Comparison of ENCODE assay signal across 11 cellular contexts in the genomic region with DNA sequence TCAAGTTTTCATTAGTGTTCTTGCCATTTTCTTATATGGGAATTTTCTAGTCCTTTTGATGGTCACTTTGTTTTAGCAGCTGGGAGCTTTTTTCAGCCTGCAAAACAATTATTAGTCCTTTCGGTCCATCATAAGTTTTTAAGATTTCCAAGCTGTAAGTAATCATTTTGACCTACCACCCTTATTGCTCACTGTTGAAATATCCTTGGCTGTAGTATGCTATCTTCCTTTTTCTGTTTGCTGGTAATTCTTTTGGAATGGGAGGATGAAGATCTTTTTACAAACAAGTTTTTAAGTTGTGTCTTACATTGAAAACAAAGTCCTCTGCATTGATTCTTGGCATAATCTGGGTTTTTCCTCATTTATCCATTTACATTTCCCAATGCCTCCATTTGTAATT. TPM values are rescaled to one million over a fixed set of nuclear protein-coding genes. Genes with fewer than 3 reads are reported as not detected.
A peak's percentile ranks its signal among the peaks of the same experiment; 100 is the strongest.
DNase-seq lines count a peak whose midpoint lies in the region; ATAC-seq, FAIRE-seq and TF ChIP-seq lines count a peak whose summit lies in the region.
"Had no signal": no experiment of that assay in that cellular context is flagged by ENCODE, and none has a peak within 500 bp of the region (broad histone marks: within the 10 kb centered on the region; RNA-seq: fewer than 3 reads in every experiment).

No MANE protein-coding gene starts in this region.

- CTCF ChIA-PET in HepG2 (lab: Yijun Ruan, JAX; ENCODE audit: low intra/inter-chr PET ratio, low total read pairs) = no interaction called here

- peak overlapping the region; percentile 97 for H3K27ac ChIP-seq in smooth muscle cell (ENCODE audit: low read depth)
- no peak overlapping the region for H3K27ac ChIP-seq in HepG2 (ENCODE audit: extremely low read length, insufficient read depth, low read length)

- TF ChIP-seq EP300 in HepG2 (IDR thresholded peaks at IDR 0.05; ENCODE audit: low read depth in 2 of 2, low read length in 2 of 2) = no peak
- TF ChIP-seq EP300 in HepG2 (CRISPR knock-in tag; IDR thresholded peaks at IDR 0.05; ENCODE audit: borderline replicate concordance) = no peak

- ATAC-seq in HepG2 = no peak
- ATAC-seq: CD8-positive, alpha-beta T cell had no signal

- H3K4me3 ChIP-seq in adipocyte (ENCODE audit: low read length) = peak overlapping the region; percentile 48
- H3K4me3 ChIP-seq in smooth muscle cell = no peak overlapping the region
- H3K4me3 ChIP-seq in HepG2 (replicated peaks in 1 of 3; ENCODE audit: insufficient read depth in 1 of 3, low read depth in 2 of 3, low read length in 3 of 3) = no peak overlapping the region

- 23% methylated on average over 1 of the region's 1 CpG for WGBS in smooth muscle cell (ENCODE audit: low lambda C conversion rate)
- 92% methylated on average over 1 of the region's 1 CpG for WGBS in HepG2 (ENCODE audit: low lambda C conversion rate)

- no peak for TF ChIP-seq RAD21 in HepG2 (CRISPR knock-in tag; IDR thresholded peaks at IDR 0.05)

- no peak for TF ChIP-seq POLR2A in H54 (IDR thresholded peaks at IDR 0.05; ENCODE audit: low read depth, low read length)
- no peak for TF ChIP-seq POLR2A in HepG2 (IDR thresholded peaks at IDR 0.05; ENCODE audit: insufficient read depth in 1 of 2, low read depth in 2 of 2, low read length in 2 of 2)

- DNase-seq in H54 (ENCODE audit: insufficient read length, low spot score) (no peak), adipocyte (ENCODE audit: low read depth) (peak; percentile 43), fibroblast of the conjunctiva (ENCODE audit: low read depth) (peak; percentile 35), smooth muscle cell (lab: John Stamatoyannopoulos, UW; ENCODE audit: unreplicated experiment) (no peak), amygdala (lab: John Stamatoyannopoulos, UW) (no peak), HepG2 (ENCODE audit: low spot score) (no peak), hypothalamus (lab: John Stamatoyannopoulos, UW) (no peak)
- DNase-seq: activated CD4-positive, alpha-beta T cell treated with anti-CD3 and anti-CD28 coated beads, Interleukin-2, amount 50 U/mL, for 1 hour; CD8-positive, alpha-beta T cell; left cardiac atrium; NCI-H1105 treated with DMSO at 0.1 percent for 48 hours had no signal

- POLR2A ChIA-PET in HepG2 (lab: Yijun Ruan, JAX) = no interaction called here

- peaks cover 8% of the 10 kb centered on the region for H3K36me3 ChIP-seq in adipocyte (ENCODE audit: control insufficient read depth, insufficient read depth, low read length, severe bottlenecking)
- no peaks in the 10 kb centered on the region for H3K36me3 ChIP-seq in smooth muscle cell (ENCODE audit: low read depth)
- H3K36me3 ChIP-seq in HepG2 (replicated peaks in 1 of 2; ENCODE audit: control insufficient read depth in 1 of 2, insufficient read depth in 2 of 2, low read length in 2 of 2) = peaks cover 6 to 19% of the 10 kb centered on the region in 2 experiments; a peak in 4 of 5 replicates

- peaks cover 61% of the 10 kb centered on the region for H3K79me2 ChIP-seq in smooth muscle cell (ENCODE audit: low read depth)
- peaks cover 26% of the 10 kb centered on the region for H3K79me2 ChIP-seq in HepG2 (ENCODE audit: insufficient read depth, low read length)

- H3F3A ChIP-seq in smooth muscle cell (ENCODE audit: low read depth) = peaks cover 23% of the 10 kb centered on the region

- intact Hi-C loops in HepG2 (cut with micrococcal nuclease; ENCODE audit: unreplicated experiment) = no loop called here

- in situ Hi-C loops in HepG2 (cut with HindIII; ENCODE audit: extremely low pct_ligation_motif_present, low pct_unique_long_range_greater_than_20kb) = no loop called here

- H4K20me1 ChIP-seq in smooth muscle cell (ENCODE audit: low read depth) (no peaks in the 10 kb centered on the region), HepG2 (ENCODE audit: insufficient read depth, low read length) (no peaks in the 10 kb centered on the region)

- peak; percentile 53 for FAIRE-seq in H54 (lab: Jason Lieb, UNC)
- FAIRE-seq in HepG2 (lab: Jason Lieb, UNC) = no peak

- H2AFZ ChIP-seq in smooth muscle cell (ENCODE audit: low read depth) (no peak overlapping the region), HepG2 (ENCODE audit: low read length) (no peak overlapping the region)

- H3K9ac ChIP-seq in adipocyte (ENCODE audit: low read length) (peak overlapping the region; percentile 60), smooth muscle cell (ENCODE audit: low read depth) (peak overlapping the region; percentile 66), HepG2 (ENCODE audit: insufficient read depth, low read depth, low read length) (no peak overlapping the region)

- H3K9me3 ChIP-seq in adipocyte (ENCODE audit: control insufficient read depth, low read length) (no peaks in the 10 kb centered on the region), smooth muscle cell (replicated peaks; ENCODE audit: low read depth) (no peaks in the 10 kb centered on the region), HepG2 (ENCODE audit: low read length) (no peaks in the 10 kb centered on the region)

- TF ChIP-seq CTCF in smooth muscle cell (IDR thresholded peaks at IDR 0.05; ENCODE audit: borderline replicate concordance, insufficient read depth, poor library complexity, severe bottlenecking) (no peak), HepG2 (CRISPR knock-in tag; IDR thresholded peaks at IDR 0.05) (no peak)

- H3K4me2 ChIP-seq in smooth muscle cell (peak overlapping the region; percentile 70), HepG2 (ENCODE audit: low read depth, low read length) (no peak overlapping the region)

- no peaks in the 10 kb centered on the region for H3K27me3 ChIP-seq in adipocyte (replicated peaks; ENCODE audit: control insufficient read depth, insufficient read depth, low read length)
- no peaks in the 10 kb centered on the region for H3K27me3 ChIP-seq in smooth muscle cell (ENCODE audit: low read depth)
- no peaks in the 10 kb centered on the region for H3K27me3 ChIP-seq in HepG2 (ENCODE audit: control insufficient read depth in 1 of 2, insufficient read depth in 2 of 2, low read length in 2 of 2)

- BruUV-seq in HepG2 (replicated peaks; lab: Mats Ljungman, UMichigan) = no TSS peak

- peaks cover 47% of the 10 kb centered on the region for H3K4me1 ChIP-seq in adipocyte (ENCODE audit: control insufficient read depth, insufficient read depth, low read length)
- H3K4me1 ChIP-seq in smooth muscle cell (ENCODE audit: low read depth) = peaks cover 24% of the 10 kb centered on the region
- peaks cover 15% of the 10 kb centered on the region for H3K4me1 ChIP-seq in HepG2 (ENCODE audit: insufficient read depth, low read length)

TF ChIP-seq in HepG2, 621 proteins besides CTCF, POLR2A, EP300 and RAD21 (continues in another document):
- no peak for TF ChIP-seq MEF2D (CRISPR knock-in tag; IDR thresholded peaks at IDR 0.05)
- TF ChIP-seq ZNF780A (CRISPR knock-in tag; IDR thresholded peaks at IDR 0.05) = no peak

RNA-seq across cellular contexts. Expression of a gene that starts 24.0 kb away (rescaled TPM):
- total RNA-seq in smooth muscle cell = 77.9 and 83.7 TPM in 2 replicates
- polyA plus RNA-seq in smooth muscle cell = 56.1 and 70.4 TPM in 2 replicates
- 95.2 and 111 TPM in 2 replicates for total RNA-seq in HepG2 (2016; rRNA removed; fragmentation: Illumina TruSeq; extraction: Trizol)
- total RNA-seq in HepG2 (2016; cell fraction: cytosol; rRNA removed; fragmentation: Illumina TruSeq; extraction: Trizol; ENCODE audit: low read depth) = 24.6 and 26.3 TPM in 2 replicates
- total RNA-seq in HepG2 (2016; cell fraction: insoluble cytoplasmic fraction; rRNA removed; fragmentation: Illumina TruSeq; extraction: Trizol) = 91.8 and 119 TPM in 2 replicates
- total RNA-seq in HepG2 (2016; cell fraction: membrane; rRNA removed; fragmentation: Illumina TruSeq; extraction: Trizol) = 43.6 and 54.1 TPM in 2 replicates
- total RNA-seq in HepG2 (2016; cell fraction: nucleus; rRNA removed; fragmentation: Illumina TruSeq; extraction: Trizol) = 59.6 and 61.1 TPM in 2 replicates
- polyA plus RNA-seq in HepG2 (2011; rRNA removed) = 18.9 and 21.8 TPM in 2 replicates
- 15.7 and 20.2 TPM in 2 replicates for polyA plus RNA-seq in HepG2 (2011; cell fraction: cytosol; rRNA removed)
- 10.2 and 13.5 TPM in 2 replicates for polyA plus RNA-seq in HepG2 (2011; cell fraction: nucleus; rRNA removed)
- 41.3 and 44.8 TPM in 2 replicates for polyA plus RNA-seq in HepG2 (2012)
- 18.9 and 19.3 TPM in 2 replicates for polyA plus RNA-seq in HepG2 (2016; cell fraction: cytosol; fragmentation: Illumina TruSeq; extraction: Trizol; ENCODE audit: low read depth)
- polyA plus RNA-seq in HepG2 (2016; cell fraction: insoluble cytoplasmic fraction; fragmentation: Illumina TruSeq; extraction: Trizol; ENCODE audit: low read depth) = 110 and 116 TPM in 2 replicates
- 35.7 and 40.4 TPM in 2 replicates for polyA plus RNA-seq in HepG2 (2016; cell fraction: membrane; fragmentation: Illumina TruSeq; extraction: Trizol; ENCODE audit: low read depth)
- polyA plus RNA-seq in HepG2 (2016; cell fraction: nucleus; fragmentation: Illumina TruSeq; extraction: Trizol; ENCODE audit: insufficient read depth, low read depth) = 70.6 and 75.4 TPM in 2 replicates
- 13.7 and 46.5 TPM in 2 replicates for polyA minus RNA-seq in HepG2 (2011; rRNA and poly(A)+ RNA removed; ENCODE audit: low replicate concordance)
- polyA minus RNA-seq in HepG2 (2011; cell fraction: cytosol; rRNA and poly(A)+ RNA removed) = 18.9 and 20.9 TPM in 2 replicates
- 16.3 and 16.4 TPM in 2 replicates for polyA minus RNA-seq in HepG2 (2011; cell fraction: nucleus; rRNA and poly(A)+ RNA removed)

RNA-seq across cellular contexts. Expression of a gene that starts 24.5 kb away (rescaled TPM):
- total RNA-seq in smooth muscle cell (28.0 and 36.5 TPM in 2 replicates), HepG2 (2016; rRNA removed; fragmentation: Illumina TruSeq; extraction: Trizol) (21.6 and 32.0 TPM in 2 replicates)
- polyA plus RNA-seq in smooth muscle cell (24.0 and 25.5 TPM in 2 replicates), HepG2 (2011; rRNA removed) (11.1 and 12.2 TPM in 2 replicates)
- total RNA-seq in HepG2 (2016; cell fraction: cytosol; rRNA removed; fragmentation: Illumina TruSeq; extraction: Trizol; ENCODE audit: low read depth) = 3.9 and 4.5 TPM in 2 replicates
- 24.4 and 33.4 TPM in 2 replicates for total RNA-seq in HepG2 (2016; cell fraction: insoluble cytoplasmic fraction; rRNA removed; fragmentation: Illumina TruSeq; extraction: Trizol)
- 7.4 and 9.7 TPM in 2 replicates for total RNA-seq in HepG2 (2016; cell fraction: membrane; rRNA removed; fragmentation: Illumina TruSeq; extraction: Trizol)
- 21.8 and 22.0 TPM in 2 replicates for total RNA-seq in HepG2 (2016; cell fraction: nucleus; rRNA removed; fragmentation: Illumina TruSeq; extraction: Trizol)
- 6.9 and 9.6 TPM in 2 replicates for polyA plus RNA-seq in HepG2 (2011; cell fraction: cytosol; rRNA removed)
- 15.2 and 29.4 TPM in 2 replicates for polyA plus RNA-seq in HepG2 (2011; cell fraction: nucleus; rRNA removed)
- polyA plus RNA-seq in HepG2 (2012) = 8.1 and 11.2 TPM in 2 replicates
- 2.0 and 2.3 TPM in 2 replicates for polyA plus RNA-seq in HepG2 (2016; cell fraction: cytosol; fragmentation: Illumina TruSeq; extraction: Trizol; ENCODE audit: low read depth)
- 24.1 and 25.7 TPM in 2 replicates for polyA plus RNA-seq in HepG2 (2016; cell fraction: insoluble cytoplasmic fraction; fragmentation: Illumina TruSeq; extraction: Trizol; ENCODE audit: low read depth)
- 3.7 and 4.4 TPM in 2 replicates for polyA plus RNA-seq in HepG2 (2016; cell fraction: membrane; fragmentation: Illumina TruSeq; extraction: Trizol; ENCODE audit: low read depth)
- 21.6 and 21.7 TPM in 2 replicates for polyA plus RNA-seq in HepG2 (2016; cell fraction: nucleus; fragmentation: Illumina TruSeq; extraction: Trizol; ENCODE audit: insufficient read depth, low read depth)
- 5.6 and 11.4 TPM in 2 replicates for polyA minus RNA-seq in HepG2 (2011; rRNA and poly(A)+ RNA removed; ENCODE audit: low replicate concordance)
- 5.4 and 6.8 TPM in 2 replicates for polyA minus RNA-seq in HepG2 (2011; cell fraction: cytosol; rRNA and poly(A)+ RNA removed)
- polyA minus RNA-seq in HepG2 (2011; cell fraction: nucleus; rRNA and poly(A)+ RNA removed) = 25.9 and 29.4 TPM in 2 replicates

Comparison
In these comparisons a context has a peak if more than half of its experiments do, and no peak if none do; other contexts are left out.
1. DNase-seq: peak in adipocyte (single experiment) and fibroblast of the conjunctiva (single experiment); none in H54 (single experiment), smooth muscle cell (single experiment), amygdala (0 of 56), HepG2 (single experiment) and hypothalamus (0 of 51).